Comparison of ENCODE assay signal across 20 cellular contexts in genomic region chr19:18861917-18862316, GRCh38. TPM values are rescaled to one million over a fixed set of nuclear protein-coding genes. Genes with fewer than 3 reads are reported as not detected.
"Had no signal": no experiment of that assay in that cellular context is flagged by ENCODE, and none has a peak within 500 bp of the region (broad histone marks: within the 10 kb centered on the region; RNA-seq: fewer than 3 reads in every experiment).

No MANE protein-coding gene starts in this region.

- H3K27me3 Mint-ChIP-seq: activated CD4-positive, alpha-beta memory T cell treated with anti-CD3 and anti-CD28 coated beads for 36 hours; activated CD4-positive, alpha-beta T cell treated with anti-CD3 and anti-CD28 coated beads, Interleukin-2, amount 10 ng/mL, durations not matched to agents 7 days and 5 days; T-helper 17 cell had no signal

- H3K27ac Mint-ChIP-seq: activated CD4-positive, alpha-beta memory T cell treated with anti-CD3 and anti-CD28 coated beads for 36 hours; activated CD4-positive, alpha-beta T cell treated with anti-CD3 and anti-CD28 coated beads, Interleukin-2, amount 10 ng/mL, durations not matched to agents 7 days and 5 days; activated T-cell treated with anti-CD3 and anti-CD28 coated beads, Interleukin-2, amount 50 U/mL, for 72 hours; activated T-helper 2 cell treated with anti-CD3 and anti-CD28 coated beads, Interferon-gamma antibody, Interleukin-2, Interleukin-4, amounts not matched to agents 10 μg/mL and 5 μg/mL and 100 μg/mL, durations not matched to agents 14 hours and 24 hours and 36 hours; T-helper 17 cell had no signal

- DNase-seq: activated CD4-positive, alpha-beta memory T cell treated with anti-CD3 and anti-CD28 coated beads for 36 hours; activated CD4-positive, alpha-beta T cell treated with anti-CD3 and anti-CD28 coated beads, Interleukin-2, amount 10 ng/mL, durations not matched to agents 7 days and 5 days; activated CD4-positive, CD25-positive, alpha-beta regulatory T cell; activated CD8-positive, alpha-beta memory T cell treated with anti-CD3 and anti-CD28 coated beads for 24 hours; activated gamma-delta T cell treated with Interleukin-2 at 50 U/mL for 16 hours; activated naive CD4-positive, alpha-beta T cell treated with anti-CD3 and anti-CD28 coated beads, Interleukin-2, amount 50 U/mL, for 16 hours; activated T-cell treated with anti-CD3 and anti-CD28 coated beads, Interleukin-2, amount 50 U/mL, for 72 hours; aorta; caudate nucleus; KBM-7; NCI-H1092; NCI-H1417; NCI-H1694; NCI-H2029 treated with DMSO at 0.1 percent for 48 hours; NCI-H446; NCI-H524; SIG-M5; T-helper 17 cell; T1000 had no signal

- H3K9me3 Mint-ChIP-seq: activated CD4-positive, alpha-beta memory T cell treated with anti-CD3 and anti-CD28 coated beads for 36 hours; activated CD4-positive, alpha-beta T cell treated with anti-CD3 and anti-CD28 coated beads, Interleukin-2, amount 10 ng/mL, durations not matched to agents 7 days and 5 days; activated T-cell treated with anti-CD3 and anti-CD28 coated beads, Interleukin-2, amount 50 U/mL, for 72 hours; activated T-helper 2 cell treated with anti-CD3 and anti-CD28 coated beads, Interferon-gamma antibody, Interleukin-2, Interleukin-4, amounts not matched to agents 10 μg/mL and 5 μg/mL and 100 μg/mL, durations not matched to agents 14 hours and 24 hours and 36 hours had no signal

- H3K4me3 Mint-ChIP-seq: activated CD4-positive, alpha-beta memory T cell treated with anti-CD3 and anti-CD28 coated beads for 36 hours; activated CD4-positive, alpha-beta T cell treated with anti-CD3 and anti-CD28 coated beads, Interleukin-2, amount 10 ng/mL, durations not matched to agents 7 days and 5 days; activated T-cell treated with anti-CD3 and anti-CD28 coated beads, Interleukin-2, amount 50 U/mL, for 72 hours; T-helper 17 cell had no signal

- H3K4me1 Mint-ChIP-seq: activated CD4-positive, alpha-beta T cell treated with anti-CD3 and anti-CD28 coated beads, Interleukin-2, amount 10 ng/mL, durations not matched to agents 7 days and 5 days had no signal

- ATAC-seq: activated T-cell treated with anti-CD3 and anti-CD28 coated beads, Interleukin-2, amount 50 U/mL, for 72 hours; T-helper 17 cell had no signal

RNA-seq across cellular contexts. Expression of gene CERS1, which starts 34.0 kb away (rescaled TPM):
- total RNA-seq: activated CD4-positive, alpha-beta memory T cell treated with anti-CD3 and anti-CD28 coated beads for 36 hours; activated CD4-positive, alpha-beta T cell treated with anti-CD3 and anti-CD28 coated beads, Interleukin-2, amount 10 ng/mL, durations not matched to agents 7 days and 5 days; activated T-cell treated with anti-CD3 and anti-CD28 coated beads, Interleukin-2, amount 50 U/mL, for 72 hours; T-helper 17 cell had no signal
